ENCODE assay signal across 15 cellular contexts in the genomic region with DNA sequence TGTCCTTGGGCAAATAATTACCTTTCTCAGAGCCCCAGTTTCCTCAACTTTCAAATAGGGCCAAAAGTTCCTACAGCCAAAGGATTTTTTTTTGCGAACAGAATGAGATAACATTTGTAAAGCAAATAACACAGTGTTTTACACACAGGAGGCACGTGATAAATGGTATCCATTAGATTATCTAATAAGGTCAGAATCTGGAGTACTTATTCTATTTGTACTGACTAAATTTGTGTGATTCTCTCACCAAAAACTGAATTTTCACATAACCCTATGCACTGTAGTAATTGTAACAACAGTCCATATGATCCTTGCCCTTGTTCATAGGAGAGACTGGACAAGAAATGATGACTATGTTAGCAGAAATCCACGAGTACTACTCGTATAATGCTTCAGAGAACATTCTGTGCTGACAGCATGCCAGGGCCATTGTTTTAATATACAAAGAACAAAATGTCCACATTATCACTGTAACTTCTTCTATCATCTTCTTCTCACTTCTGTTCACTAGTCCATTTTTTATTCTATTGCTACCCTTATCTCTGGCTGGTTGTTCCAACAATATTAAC. TPM values are rescaled to one million over a fixed set of nuclear protein-coding genes. Genes with fewer than 3 reads are reported as not detected.
DNase-seq lines count a peak whose midpoint lies in the region; ATAC-seq and TF ChIP-seq lines count a peak whose summit lies in the region.
"Had no signal": no experiment of that assay in that cellular context is flagged by ENCODE, and none has a peak within 500 bp of the region (broad histone marks: within the 10 kb centered on the region; RNA-seq: fewer than 3 reads in every experiment).

No MANE protein-coding gene starts in this region.

- peak overlapping the region; percentile 32; the same call in 1 of the 2 replicates for H3K23ac ChIP-seq in IMR-90 (ENCODE audit: low read depth, low read length)

- H3K4me2 ChIP-seq in IMR-90 (ENCODE audit: low read depth, low read length) (no peak overlapping the region), skeletal muscle satellite cell (ENCODE audit: low read length) (peak overlapping the region; percentile 53)

- no peaks in the 10 kb centered on the region for H3K36me3 Mint-ChIP-seq in chondrocyte (ENCODE audit: low read depth)
- H3K36me3 Mint-ChIP-seq: CD14-positive monocyte had no signal

- 30% methylated on average over 2 of the region's 4 CpGs; no CpG with 5 or more reads in 1 of the 2 experiments for WGBS in IMR-90 (ENCODE audit: extremely low coverage in 2 of 2, insufficient read length in 1 of 2), 2 experiments

- H3K56ac ChIP-seq in IMR-90 (ENCODE audit: extremely low read depth, insufficient read depth, low read length): no peak overlapping the region

- in situ Hi-C loops in IMR-90 (cut with MboI; ENCODE audit: low sequenced_read_pairs): no loop called here

- CTCF ChIA-PET in IMR-90 (lab: Yijun Ruan, JAX): no interaction called here

- no peak for TF ChIP-seq RAD21 in IMR-90 (IDR thresholded peaks at IDR 0.05; ENCODE audit: low read length)

- no TSS peak for BruUV-seq in IMR-90 (replicated peaks; lab: Mats Ljungman, UMichigan)

- peak overlapping the region; percentile 24 for H3K27ac Mint-ChIP-seq in chondrocyte (ENCODE audit: unreplicated experiment)
- H3K27ac Mint-ChIP-seq: CD14-positive monocyte had no signal

- no peaks in the 10 kb centered on the region for H3K36me3 ChIP-seq in IMR-90 (ENCODE audit: control insufficient read depth, insufficient read depth, low read length)
- H3K36me3 ChIP-seq in skeletal muscle satellite cell (ENCODE audit: insufficient read depth, low read length): no peaks in the 10 kb centered on the region
- H3K36me3 ChIP-seq: colonic mucosa, tibial nerve had no signal

- H3K4ac ChIP-seq in IMR-90 (ENCODE audit: low read depth, low read length): no peak overlapping the region; the same call in 1 of the 2 replicates

- no peaks in the 10 kb centered on the region for H3K27me3 ChIP-seq in IMR-90 (ENCODE audit: control insufficient read depth, insufficient read depth, low read length)
- no peaks in the 10 kb centered on the region for H3K27me3 ChIP-seq in skeletal muscle satellite cell (ENCODE audit: control insufficient read depth, insufficient read depth, low read length)
- H3K27me3 ChIP-seq: colonic mucosa, tibial nerve had no signal

- TF ChIP-seq CTCF in IMR-90 (conservative IDR thresholded peaks at IDR 0.05; ENCODE audit: low read depth, low read length) (no peak), chondrocyte (IDR thresholded peaks at IDR 0.05) (no peak)

- TF ChIP-seq POLR2A in IMR-90 (IDR thresholded peaks at IDR 0.05; ENCODE audit: low read depth, low read length): no peak

- H4K91ac ChIP-seq in IMR-90 (ENCODE audit: insufficient read depth, low read depth, low read length): no peak overlapping the region

- H3K14ac ChIP-seq in IMR-90 (replicated peaks; ENCODE audit: low read depth, low read length): peak overlapping the region; percentile 78; the same call in 1 of the 2 replicates

- no peaks in the 10 kb centered on the region for H3K79me1 ChIP-seq in IMR-90 (ENCODE audit: low read depth in 1 of 2, low read length in 2 of 2)

- ATAC-seq in IMR-90 (ENCODE audit: low read depth) (no peak), GM18870 (IDR thresholded peaks at IDR 0.05; ENCODE audit: unreplicated experiment) (no peak), GM18858 (IDR thresholded peaks at IDR 0.05; ENCODE audit: unreplicated experiment) (no peak)
- ATAC-seq: Panc1 had no signal

- POLR2A ChIA-PET in IMR-90 (lab: Charles Lee; ENCODE audit: unreplicated experiment): no interaction called here

- H4K5ac ChIP-seq in IMR-90 (ENCODE audit: low read depth, low read length): no peak overlapping the region

- no peak overlapping the region for H3K4me3 Mint-ChIP-seq in chondrocyte (ENCODE audit: unreplicated experiment)
- H3K4me3 Mint-ChIP-seq: CD14-positive monocyte had no signal

- H3K9ac ChIP-seq in IMR-90 (ENCODE audit: low read depth, low read length) (no peak overlapping the region), skeletal muscle satellite cell (ENCODE audit: low read depth, low read length) (peak overlapping the region; percentile 51)

- peaks cover 14% of the 10 kb centered on the region for H3K4me1 Mint-ChIP-seq in chondrocyte (ENCODE audit: low read depth)

- H2BK15ac ChIP-seq in IMR-90 (ENCODE audit: low read depth, low read length): no peak overlapping the region

- peak overlapping the region; percentile 8; the same call in 1 of the 2 replicates for H2AK5ac ChIP-seq in IMR-90 (ENCODE audit: low read depth, low read length)

- no peak overlapping the region for H3K4me3 ChIP-seq in IMR-90 (ENCODE audit: insufficient read depth, low read depth, low read length)
- H3K4me3 ChIP-seq in skeletal muscle satellite cell (ENCODE audit: low read length): no peak overlapping the region
- H3K4me3 ChIP-seq: colonic mucosa, tibial nerve had no signal

- H3K9me3 Mint-ChIP-seq in chondrocyte (ENCODE audit: low read depth): no peaks in the 10 kb centered on the region

- intact Hi-C loops in IMR-90 (cut with micrococcal nuclease): no loop called here

- H2BK120ac ChIP-seq in IMR-90 (ENCODE audit: low read depth, low read length): peak overlapping the region; percentile 42; the same call in 1 of the 2 replicates

- no peak overlapping the region for H2AFZ ChIP-seq in IMR-90 (replicated peaks; ENCODE audit: low read length, poor library complexity)

- H3K9me3 ChIP-seq in IMR-90 (ENCODE audit: control insufficient read depth, insufficient read depth, low read length) (no peaks in the 10 kb centered on the region), skeletal muscle satellite cell (replicated peaks; ENCODE audit: low read length) (no peaks in the 10 kb centered on the region)
- H3K9me3 ChIP-seq: colonic mucosa, tibial nerve had no signal

- H3K27ac ChIP-seq in IMR-90 (ENCODE audit: insufficient read depth, low read length): no peak overlapping the region
- H3K27ac ChIP-seq: colonic mucosa had no signal

- no peak overlapping the region for H2AK9ac ChIP-seq in IMR-90 (replicated peaks; ENCODE audit: low read depth, low read length, poor library complexity)

- peak overlapping the region in 1 of 2 experiments; percentile 11; a peak in 1 of 4 replicates for H4K8ac ChIP-seq in IMR-90 (ENCODE audit: low read depth in 2 of 2, low read length in 2 of 2)

- no peak overlapping the region for H3K18ac ChIP-seq in IMR-90 (ENCODE audit: low read depth, low read length)

- H3K27me3 Mint-ChIP-seq in chondrocyte (ENCODE audit: low read depth): no peaks in the 10 kb centered on the region

- peaks cover 9% of the 10 kb centered on the region for H3K4me1 ChIP-seq in IMR-90 (ENCODE audit: control insufficient read depth, insufficient read depth, low read length)
- peaks cover 36% of the 10 kb centered on the region for H3K4me1 ChIP-seq in skeletal muscle satellite cell (ENCODE audit: control insufficient read depth, insufficient read depth, low read length)
- H3K4me1 ChIP-seq: colonic mucosa, tibial nerve had no signal

- peak overlapping the region; percentile 51; the same call in 1 of the 2 replicates for H2BK20ac ChIP-seq in IMR-90 (ENCODE audit: low read depth, low read length)

- H3K9me1 ChIP-seq in IMR-90 (ENCODE audit: insufficient read depth, low read length): peaks cover 7% of the 10 kb centered on the region

- peak overlapping the region; percentile 38 for H2BK5ac ChIP-seq in IMR-90 (ENCODE audit: low read depth, low read length, poor library complexity, severe bottlenecking)

- dilution Hi-C loops in IMR-90 (cut with HindIII; ENCODE audit: low sequenced_read_pairs, unreplicated experiment): no loop called here

- H4K20me1 ChIP-seq in IMR-90 (ENCODE audit: insufficient read depth, low read length): no peaks in the 10 kb centered on the region

- DNase-seq in IMR-90 (peak; percentile 37), chondrocyte (ENCODE audit: low spot score) (no peak), kidney tubule cell (ENCODE audit: low spot score) (peak; percentile 48), NCI-H524 (lab: John Stamatoyannopoulos, UW) (no peak)
- no peak for DNase-seq in activated CD8-positive, alpha-beta memory T cell treated with anti-CD3 and anti-CD28 coated beads, Interleukin-2, amount 50 U/mL, for 4 hours
- DNase-seq: activated CD4-positive, alpha-beta T cell treated with anti-CD3 and anti-CD28 coated beads for 4 hours; NCI-H526; T-helper 2 cell had no signal

TF ChIP-seq in IMR-90, 13 proteins besides CTCF, POLR2A, EP300 and RAD21:
- TF ChIP-seq NFE2L2 (IDR thresholded peaks at IDR 0.05; ENCODE audit: low read depth, low read length): no peak
- TF ChIP-seq MAZ (IDR thresholded peaks at IDR 0.05; ENCODE audit: borderline replicate concordance, low read depth, low read length): no peak
- TF ChIP-seq MAFK (IDR thresholded peaks at IDR 0.05; ENCODE audit: low read depth, low read length): no peak
- TF ChIP-seq RCOR1 (IDR thresholded peaks at IDR 0.05; ENCODE audit: insufficient replicate concordance, low read length): no peak
TF ChIP-seq in IMR-90: peak in this region for 0.

RNA-seq across cellular contexts. Expression of a gene that starts 13.9 kb away (rescaled TPM):
- total RNA-seq in IMR-90 (2012; rRNA removed): 21.5 and 30.3 TPM in 2 replicates
- 5.3 and 6.3 TPM in 2 replicates for polyA plus RNA-seq in IMR-90 (2012; rRNA removed)
- polyA plus RNA-seq in IMR-90 (2012; cell fraction: cytosol; rRNA removed): 1.4 TPM in 2 replicates
- 1.2 and 11.4 TPM in 2 replicates for polyA plus RNA-seq in IMR-90 (2012; cell fraction: nucleus; rRNA removed; ENCODE audit: low replicate concordance)
- 14.8 to 15.4 TPM (median 14.8 TPM) in 3 replicates for total RNA-seq in chondrocyte
- total RNA-seq in skeletal muscle satellite cell (2012; rRNA removed): 18.3 and 22.7 TPM in 2 replicates

RNA-seq across cellular contexts. Expression of a gene that starts 43.8 kb away (rescaled TPM):
- 4.3 and 6.9 TPM in 2 replicates for total RNA-seq in IMR-90 (2012; rRNA removed)
- 2.9 and 3.4 TPM in 2 replicates for polyA plus RNA-seq in IMR-90 (2012; rRNA removed)
- 0.73 and 0.97 TPM in 2 replicates for polyA plus RNA-seq in IMR-90 (2012; cell fraction: cytosol; rRNA removed)
- 0.55 and 2.2 TPM in 2 replicates for polyA plus RNA-seq in IMR-90 (2012; cell fraction: nucleus; rRNA removed; ENCODE audit: low replicate concordance)
- 3.2 to 4.7 TPM (median 4.0 TPM) in 3 replicates for total RNA-seq in chondrocyte
- total RNA-seq in skeletal muscle satellite cell (2012; rRNA removed): 4.8 and 7.4 TPM in 2 replicates

Comparison
In these comparisons a context has a peak if more than half of its experiments do, and no peak if none do; other contexts are left out.
1. DNase-seq: peak in IMR-90 (single experiment) and kidney tubule cell (single experiment); none in chondrocyte (single experiment), NCI-H524 (0 of 2) and activated CD8-positive, alpha-beta memory T cell treated with anti-CD3 and anti-CD28 coated beads, Interleukin-2, amount 50 U/mL, for 4 hours (single experiment).